Comparison of ENCODE assay signal across 29 cellular contexts in the genomic region with DNA sequence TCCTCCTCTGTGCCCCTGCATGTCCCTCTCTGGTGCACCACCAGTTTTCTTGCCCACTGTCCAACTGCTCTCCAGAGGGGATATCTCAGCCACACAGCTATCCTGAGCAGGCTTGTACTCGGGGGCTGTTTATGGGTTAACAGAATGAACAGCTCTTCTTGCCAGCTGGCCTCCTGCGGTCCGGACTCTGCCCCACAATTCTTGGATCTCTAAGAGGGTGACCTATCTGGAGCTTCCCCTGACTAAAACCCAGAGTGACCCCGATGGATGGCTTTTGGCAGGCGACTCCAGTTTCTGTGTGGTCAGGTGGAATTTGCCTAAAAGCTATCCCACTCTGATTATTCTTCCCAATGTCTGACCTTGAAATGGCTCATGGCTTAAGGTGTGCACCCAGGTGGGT.
"Had no signal": no experiment of that assay in that cellular context is flagged by ENCODE, and none has a peak within 500 bp of the region (broad histone marks: within the 10 kb centered on the region; RNA-seq: fewer than 3 reads in every experiment).

No MANE protein-coding gene starts in this region.

- H3K36me3 ChIP-seq: colonic mucosa, esophagus muscularis mucosa, heart right ventricle, left ventricle myocardium inferior, lower lobe of right lung, suprapubic skin, vagina had no signal

- H3K27me3 ChIP-seq: colonic mucosa, esophagus muscularis mucosa, suprapubic skin, vagina had no signal

- H3K4me1 Mint-ChIP-seq: naive B cell; neural crest cell; stimulated activated naive CD8-positive, alpha-beta T cell treated with anti-CD3 and anti-CD28 coated beads, Interleukin-15, amount 100 ng/mL, for 72 hours had no signal

- H3K9me3 ChIP-seq: colonic mucosa, esophagus muscularis mucosa, heart right ventricle, left ventricle myocardium inferior, lower lobe of right lung, suprapubic skin, vagina had no signal

- H3K4me3 Mint-ChIP-seq: naive B cell; natural killer cell treated with Interleukin-12 subunit alpha and Interleukin-12 subunit beta and Interleukin-15 and Interleukin-18, amount 100 ng/mL, for 72 hours; neural crest cell; stimulated activated naive CD8-positive, alpha-beta T cell treated with anti-CD3 and anti-CD28 coated beads, Interleukin-15, amount 100 ng/mL, for 72 hours had no signal

- H2AFZ ChIP-seq: parathyroid adenoma had no signal

- H3K36me3 Mint-ChIP-seq: naive B cell; natural killer cell treated with Interleukin-12 subunit alpha and Interleukin-12 subunit beta and Interleukin-15 and Interleukin-18, amount 100 ng/mL, for 72 hours had no signal

- H3K27me3 Mint-ChIP-seq: progenitor cell of endocrine pancreas had no signal

- DNase-seq: colonic mucosa; dermis blood vessel endothelial cell; effector memory CD4-positive, alpha-beta T cell; foreskin melanocyte; glutamatergic neuron; heart right ventricle; hippocampal formation; left cardiac atrium; left ventricle myocardium inferior; lower lobe of right lung; naive B cell; stimulated activated CD4-positive, alpha-beta T cell treated with anti-CD3 and anti-CD28 coated beads, Interleukin-12 subunit alpha, Interleukin-12 subunit beta, amount 100 ng/mL, for 4 hours; stimulated activated CD4-positive, alpha-beta T cell treated with anti-CD3 and anti-CD28 coated beads, Interleukin-1b, Interleukin-23, amount 100 ng/mL, for 48 hours; stimulated activated CD4-positive, alpha-beta T cell treated with anti-CD3 and anti-CD28 coated beads, Interleukin-4, amount 100 ng/mL, for 1 hour; stimulated activated CD8-positive, alpha-beta memory T cell treated with anti-CD3 and anti-CD28 coated beads, Interleukin-4, amount 100 ng/mL, for 48 hours; stimulated activated naive CD4-positive, alpha-beta T cell; stimulated activated naive CD8-positive, alpha-beta T cell treated with anti-CD3 and anti-CD28 coated beads, Interleukin-15, amount 100 ng/mL, for 72 hours; trophoblast cell had no signal

- H3K4me2 ChIP-seq: smooth muscle cell had no signal

- H3K9ac ChIP-seq: parathyroid adenoma had no signal

- FAIRE-seq: endothelial cell of umbilical vein, islet of Langerhans had no signal

- H3K79me2 ChIP-seq: parathyroid adenoma had no signal

- H3K4me3 ChIP-seq: colonic mucosa, esophagus muscularis mucosa, heart right ventricle, left ventricle myocardium inferior, lower lobe of right lung, smooth muscle cell, suprapubic skin, vagina had no signal

- H3K4me1 ChIP-seq: colonic mucosa, heart right ventricle, left ventricle myocardium inferior, lower lobe of right lung, parathyroid adenoma, vagina had no signal

- H3K27ac ChIP-seq: colonic mucosa, esophagus muscularis mucosa, heart right ventricle, left ventricle myocardium inferior, lower lobe of right lung, parathyroid adenoma, suprapubic skin, vagina had no signal

- H3K27ac Mint-ChIP-seq: naive B cell; natural killer cell treated with Interleukin-12 subunit alpha and Interleukin-12 subunit beta and Interleukin-15 and Interleukin-18, amount 100 ng/mL, for 72 hours; progenitor cell of endocrine pancreas had no signal

- H3K9me3 Mint-ChIP-seq: natural killer cell treated with Interleukin-12 subunit alpha and Interleukin-12 subunit beta and Interleukin-15 and Interleukin-18, amount 100 ng/mL, for 72 hours; neural crest cell; stimulated activated naive CD8-positive, alpha-beta T cell treated with anti-CD3 and anti-CD28 coated beads, Interleukin-15, amount 100 ng/mL, for 72 hours had no signal

- ATAC-seq: left cardiac atrium; lower lobe of right lung; natural killer cell treated with Interleukin-12 subunit alpha and Interleukin-12 subunit beta and Interleukin-15 and Interleukin-18, amount 100 ng/mL, for 72 hours; sciatic nerve; stimulated activated naive CD8-positive, alpha-beta T cell treated with anti-CD3 and anti-CD28 coated beads, Interleukin-15, amount 100 ng/mL, for 72 hours had no signal
